Comparison of ENCODE assay signal across 30 cellular contexts in genomic region chr1:110588486-110588885, GRCh38. TPM values are rescaled to one million over a fixed set of nuclear protein-coding genes. Genes with fewer than 3 reads are reported as not detected.
"Had no signal": no experiment of that assay in that cellular context is flagged by ENCODE, and none has a peak within 500 bp of the region (broad histone marks: within the 10 kb centered on the region; RNA-seq: fewer than 3 reads in every experiment).

No MANE protein-coding gene starts in this region.

- H3K27me3 ChIP-seq: ascending aorta, body of pancreas, brain microvascular endothelial cell, breast epithelium, cardiac muscle cell had no signal

- H3K27ac ChIP-seq: ascending aorta, body of pancreas, brain microvascular endothelial cell, breast epithelium, cardiac muscle cell had no signal

- H3K4me1 ChIP-seq: ascending aorta, body of pancreas, breast epithelium had no signal

- DNase-seq: activated effector memory CD4-positive, alpha-beta T cell treated with anti-CD3 and anti-CD28 coated beads, Interleukin-2, amount 50 U/mL, for 16 hours; activated effector memory CD4-positive, alpha-beta T cell treated with Interleukin-2 at 50 U/mL for 16 hours; activated gamma-delta T cell; activated gamma-delta T cell treated with Interleukin-2 at 50 U/mL for 16 hours; activated naive CD4-positive, alpha-beta T cell; activated naive CD4-positive, alpha-beta T cell treated with anti-CD3 and anti-CD28 coated beads for 36 hours; activated naive CD4-positive, alpha-beta T cell treated with anti-CD3 and anti-CD28 coated beads, Interleukin-2, amount 10 ng/mL, durations not matched to agents 7 days and 5 days; activated naive CD4-positive, alpha-beta T cell treated with anti-CD3 and anti-CD28 coated beads, Interleukin-2, amount 50 U/mL, for 16 hours; activated naive CD4-positive, alpha-beta T cell treated with Interleukin-2 at 50 U/mL for 16 hours; activated naive CD8-positive, alpha-beta T cell treated with anti-CD3 and anti-CD28 coated beads for 36 hours; activated naive CD8-positive, alpha-beta T cell treated with anti-CD3 and anti-CD28 coated beads, Interleukin-2, amount 10 ng/mL, durations not matched to agents 7 days and 5 days; activated naive CD8-positive, alpha-beta T cell treated with anti-CD3 and anti-CD28 coated beads, Interleukin-2, amount 50 U/mL, for 24 hours; activated T-cell treated with anti-CD3 and anti-CD28 coated beads, Interleukin-2, amount 50 U/mL, for 1 hour; activated T-cell treated with anti-CD3 and anti-CD28 coated beads, Interleukin-2, amount 50 U/mL, for 24 hours; activated T-cell treated with anti-CD3 and anti-CD28 coated beads, Interleukin-2, amount 50 U/mL, for 4 hours; activated T-cell treated with anti-CD3 and anti-CD28 coated beads, Interleukin-2, amount 50 U/mL, for 48 hours; activated T-cell treated with anti-CD3 and anti-CD28 coated beads, Interleukin-2, amount 50 U/mL, for 72 hours; amniotic stem cell; amygdala; anterior cingulate cortex; aorta; body of pancreas; brain microvascular endothelial cell; caudate nucleus; central memory CD4-positive, alpha-beta T cell; cerebellar nuclear complex had no signal

- H3K4me3 ChIP-seq: ascending aorta, body of pancreas, breast epithelium, cardiac muscle cell had no signal

- H3K9me3 ChIP-seq: ascending aorta, body of pancreas, breast epithelium had no signal

- H3K36me3 ChIP-seq: ascending aorta, brain microvascular endothelial cell, breast epithelium, cardiac muscle cell had no signal

RNA-seq across cellular contexts. Expression of gene KCNA2, which starts 17.7 kb away (rescaled TPM):
- total RNA-seq: bronchial epithelial cell had no signal
